ENCODE assay signal across 8 cellular contexts in the genomic region with DNA sequence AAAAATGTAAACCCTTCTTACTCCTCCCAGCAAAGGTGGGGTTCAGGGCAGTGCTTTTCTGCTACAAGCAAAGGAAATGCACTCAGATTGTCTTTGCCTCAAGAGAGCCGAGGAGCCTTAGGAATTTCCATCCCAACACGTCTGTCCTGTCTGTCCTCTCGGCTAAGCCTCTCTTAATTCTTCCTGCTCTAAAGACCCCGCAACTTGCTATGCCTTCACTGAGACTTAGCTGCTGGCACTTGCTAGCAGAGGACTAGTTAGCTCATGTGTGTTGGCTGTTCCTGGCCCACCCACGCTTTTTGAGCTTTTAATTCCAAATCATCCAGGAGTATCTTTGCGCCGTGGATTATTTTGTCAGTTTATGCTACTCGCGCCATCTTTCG. TPM values are rescaled to one million over a fixed set of nuclear protein-coding genes. Genes with fewer than 3 reads are reported as not detected.
DNase-seq lines count a peak whose midpoint lies in the region; ATAC-seq and TF ChIP-seq lines count a peak whose summit lies in the region.

No MANE protein-coding gene starts in this region.

- peak overlapping the region in 12 of 59 donors; percentile 13 to 80 (median 44) for H3K27ac ChIP-seq in dorsolateral prefrontal cortex

- no peak for TF ChIP-seq CTCF in dorsolateral prefrontal cortex (IDR thresholded peaks at IDR 0.05 in 54 of 56, conservative IDR thresholded peaks at IDR 0.05 in 2 of 56; ENCODE audit: low read depth in 1 of 56, partially characterized antibody in 56 of 56)
- TF ChIP-seq CTCF in GM10248 (IDR thresholded peaks at IDR 0.05; ENCODE audit: control extremely low read depth, extremely low read depth, low read depth, missing control alignments) = no peak
- no peak for TF ChIP-seq CTCF in lower leg skin (IDR thresholded peaks at IDR 0.05)

- intact Hi-C loops in dorsolateral prefrontal cortex (cut with DNase I) (loop anchor here in 1 of 2 donors (5.0 kb wide), 4 partner anchors 34 to 621 kb away; partner anchors contain the start of gene OGA), lower leg skin (cut with DNase I; ENCODE audit: low total_unique reads) (loop anchor here (5.0 kb wide), 1 partner anchor 181 kb away; no protein-coding TSS in a partner anchor)

- WGBS in lower leg skin, 2 donors = 40 to 44% methylated on average over 10 of the region's 10 CpGs

- H3K27me3 ChIP-seq in dorsolateral prefrontal cortex (peaks cover 0 to 10% (median 0%) of the 10 kb centered on the region in 45 donors), neuron (ENCODE audit: insufficient read depth, low read length) (peaks cover 6% of the 10 kb centered on the region)

- peaks cover 41% of the 10 kb centered on the region for H3K36me3 ChIP-seq in neuron (ENCODE audit: insufficient read depth, low read length)

- POLR2A ChIA-PET in GM10248 (lab: Yijun Ruan, JAX) = no interaction called here

- no peaks in the 10 kb centered on the region for H3K9me3 ChIP-seq in neuron (ENCODE audit: low read length)

- CTCF ChIA-PET in GM10248 (lab: Yijun Ruan, JAX) = interaction anchor here (1.1 to 10.7 kb wide), 9 partner anchors 11 to 289 kb away, joined by 3 to 331 read pairs (median 7); no protein-coding TSS in a partner anchor

- ATAC-seq in HG03439 (IDR thresholded peaks at IDR 0.05; ENCODE audit: unreplicated experiment) = no peak

- H3K4me3 ChIP-seq in dorsolateral prefrontal cortex (peak overlapping the region; percentile 39 to 88 (median 72)), neuron (ENCODE audit: low read length) (peak overlapping the region; percentile 73), lower leg skin (ENCODE audit: low read depth, poor library complexity, severe bottlenecking) (no peak overlapping the region)

- DNase-seq in D341Med (ENCODE audit: low spot score) (peak; percentile 33), NCI-H69 (lab: John Stamatoyannopoulos, UW) (peak; percentile 24), dorsolateral prefrontal cortex (peak in 1 of 10 donors; percentile 5), GM10248 (ENCODE audit: extremely low spot score) (no peak), NCI-H1694 treated with DMSO at 0.1 percent for 48 hours (lab: John Stamatoyannopoulos, UW) (no peak), lower leg skin (ENCODE audit: low spot score in 2 of 2) (no peak)

- peaks cover 22% of the 10 kb centered on the region for H3K4me1 ChIP-seq in neuron (ENCODE audit: insufficient read depth, low read length)

- no peak overlapping the region for H2AFZ ChIP-seq in neuron (ENCODE audit: low read depth, low read length)

- TF ChIP-seq POLR2A in lower leg skin (IDR thresholded peaks at IDR 0.05) = no peak

RNA-seq across cellular contexts. Expression of gene NPM3, which starts 0.5 kb away (rescaled TPM):
- total RNA-seq in dorsolateral prefrontal cortex = 10 to 100 TPM in 106 of 120 experiments, 1 to 10 TPM in 14; 4.2 to 25.9 (median 13.8) TPM
- total RNA-seq in lower leg skin = 10 to 100 TPM; 24.6 to 37.7 (median 27.4) TPM

RNA-seq across cellular contexts. Expression of gene FGF8, which starts 7.8 kb away (rescaled TPM):
- 1 to 10 TPM in 39 of 120 experiments, under 1 TPM in 23, not detected in 58; 0.47 to 2.5 (median 1.1) TPM for total RNA-seq in dorsolateral prefrontal cortex
- not detected for total RNA-seq in lower leg skin

RNA-seq across cellular contexts. Expression of gene OGA, which starts 34.5 kb away (rescaled TPM):
- total RNA-seq in dorsolateral prefrontal cortex (100 to 1,000 TPM; 163 to 362 (median 249) TPM), lower leg skin (100 to 1,000 TPM in 3 of 4 donors, 10 to 100 TPM in 1; 72.2 to 188 (median 116) TPM)

RNA-seq across cellular contexts. Expression of gene KCNIP2, which starts 59.9 kb away (rescaled TPM):
- total RNA-seq in dorsolateral prefrontal cortex (100 to 1,000 TPM in 53 of 120 experiments, 10 to 100 TPM in 67; 23.0 to 157 (median 95.0) TPM), lower leg skin (1 to 10 TPM; 1.7 to 5.2 (median 3.1) TPM)

Comparison
In these comparisons a context has a peak if more than half of its experiments do, and no peak if none do; other contexts are left out.
1. DNase-seq: peak in D341Med (single experiment) and NCI-H69 (single experiment); none in GM10248 (single experiment), NCI-H1694 treated with DMSO at 0.1 percent for 48 hours (single experiment) and lower leg skin (0 of 2).